In the genomic region with DNA sequence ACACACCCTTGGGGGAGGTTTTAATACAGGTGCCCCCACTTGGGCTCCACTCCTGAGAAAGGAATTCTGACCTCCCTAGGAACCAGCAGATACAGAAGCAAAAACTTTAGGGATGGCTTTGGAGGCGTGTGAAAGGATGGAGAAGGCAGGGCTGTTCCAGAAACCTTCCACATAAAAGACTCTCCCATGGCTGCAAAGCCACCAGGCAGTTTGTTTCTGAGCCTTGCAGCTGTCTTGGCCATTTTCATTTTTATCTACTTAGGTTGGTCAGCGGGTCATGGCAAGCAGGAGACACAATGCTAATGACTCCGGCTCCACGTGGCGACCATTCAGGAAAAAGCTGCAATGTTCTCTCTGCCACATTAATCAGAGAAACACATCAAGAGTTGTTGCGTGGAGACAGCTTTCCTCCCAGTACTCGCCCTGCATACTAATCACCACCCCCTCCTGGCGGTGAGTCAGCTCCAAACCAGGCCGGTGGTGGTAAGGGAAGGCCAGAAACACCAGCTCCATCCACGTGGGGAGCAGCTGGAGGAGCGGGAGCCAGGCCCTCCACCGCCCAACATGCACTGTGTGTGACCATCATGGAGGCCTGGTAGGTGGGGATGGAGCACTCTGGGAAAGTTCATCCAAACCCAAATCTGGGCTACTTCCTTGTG, we compare ENCODE assay signal across 8 cellular contexts. TPM values are rescaled to one million over a fixed set of nuclear protein-coding genes. Genes with fewer than 3 reads are reported as not detected.
DNase-seq lines count a peak whose midpoint lies in the region; ATAC-seq and TF ChIP-seq lines count a peak whose summit lies in the region.

No MANE protein-coding gene starts in this region.

- peak; percentile 59 for ATAC-seq in stimulated activated naive CD8-positive, alpha-beta T cell treated with anti-CD3 and anti-CD28 coated beads, Interleukin-15, Interleukin-2, amounts not matched to agents 100 U/mL and 50 U/mL, for 24 hours
- no peak for ATAC-seq in stimulated activated naive CD8-positive, alpha-beta T cell treated with anti-CD3 and anti-CD28 coated beads, Interleukin-15, amount 100 ng/mL, for 72 hours
- no peak for ATAC-seq in HG02623 (IDR thresholded peaks at IDR 0.05; ENCODE audit: unreplicated experiment)
- ATAC-seq in HG02852 (IDR thresholded peaks at IDR 0.05; ENCODE audit: unreplicated experiment): no peak

- H3K27ac Mint-ChIP-seq in stimulated activated naive CD8-positive, alpha-beta T cell treated with anti-CD3 and anti-CD28 coated beads, Interleukin-15, amount 100 ng/mL, for 72 hours: no peak overlapping the region
- H3K27ac Mint-ChIP-seq in osteocyte (ENCODE audit: unreplicated experiment): peak overlapping the region; percentile 71

- H3K9me3 ChIP-seq in SJCRH30 (replicated peaks): no peaks in the 10 kb centered on the region; the same call in 1 of the 2 replicates
- no peaks in the 10 kb centered on the region for H3K9me3 ChIP-seq in fibroblast of lung (ENCODE audit: control insufficient read depth, insufficient read depth, low read depth, low read length)
- peaks cover 0 to 9% (median 9%) of the 10 kb centered on the region in 3 donors for H3K9me3 ChIP-seq in tibial artery

- H3K4me1 ChIP-seq in SJCRH30 (peaks cover 3% of the 10 kb centered on the region; the same call in 1 of the 2 replicates), fibroblast of lung (ENCODE audit: control insufficient read depth, extremely low read depth, insufficient read depth, low read length) (peaks cover 6% of the 10 kb centered on the region), tibial artery (no peaks in the 10 kb centered on the region)

- H3K9ac ChIP-seq in fibroblast of lung (ENCODE audit: insufficient read depth, low read length): no peak overlapping the region

- H3K4me2 ChIP-seq in fibroblast of lung (ENCODE audit: extremely low read depth, insufficient read depth, low read length): no peak overlapping the region

- no peaks in the 10 kb centered on the region for H3K27me3 Mint-ChIP-seq in stimulated activated naive CD8-positive, alpha-beta T cell treated with anti-CD3 and anti-CD28 coated beads, Interleukin-15, amount 100 ng/mL, for 72 hours
- H3K27me3 Mint-ChIP-seq in osteocyte (ENCODE audit: unreplicated experiment): no peaks in the 10 kb centered on the region

- peaks cover 8% of the 10 kb centered on the region; the same call in 1 of the 2 replicates for H3K27me3 ChIP-seq in SJCRH30
- no peaks in the 10 kb centered on the region for H3K27me3 ChIP-seq in fibroblast of lung (ENCODE audit: control insufficient read depth, insufficient read depth, low read length)
- H3K27me3 ChIP-seq in tibial artery: no peaks in the 10 kb centered on the region

- H3K79me2 ChIP-seq in fibroblast of lung (ENCODE audit: control insufficient read depth, insufficient read depth, low read length): no peaks in the 10 kb centered on the region

- H3K4me3 Mint-ChIP-seq in stimulated activated naive CD8-positive, alpha-beta T cell treated with anti-CD3 and anti-CD28 coated beads, Interleukin-15, amount 100 ng/mL, for 72 hours: no peak overlapping the region
- no peak overlapping the region for H3K4me3 Mint-ChIP-seq in osteocyte (ENCODE audit: unreplicated experiment)

- H4K20me1 ChIP-seq in fibroblast of lung (ENCODE audit: control insufficient read depth, extremely low read depth, insufficient read depth, low read length): no peaks in the 10 kb centered on the region

- no peaks in the 10 kb centered on the region for H3K4me1 Mint-ChIP-seq in stimulated activated naive CD8-positive, alpha-beta T cell treated with anti-CD3 and anti-CD28 coated beads, Interleukin-15, amount 100 ng/mL, for 72 hours
- peaks cover 10% of the 10 kb centered on the region for H3K4me1 Mint-ChIP-seq in osteocyte (ENCODE audit: unreplicated experiment)

- no peak overlapping the region for H3K27ac ChIP-seq in SJCRH30
- no peak overlapping the region for H3K27ac ChIP-seq in fibroblast of lung (ENCODE audit: insufficient read depth, low read length)
- no peak overlapping the region for H3K27ac ChIP-seq in tibial artery

- no peak overlapping the region for H3K4me3 ChIP-seq in SJCRH30
- H3K4me3 ChIP-seq in fibroblast of lung (replicated peaks in 1 of 4; ENCODE audit: control extremely low read depth in 1 of 4, insufficient read depth in 1 of 4, low read depth in 3 of 4, low read length in 4 of 4): no peak overlapping the region
- H3K4me3 ChIP-seq in tibial artery: no peak overlapping the region

- no peak overlapping the region for H2AFZ ChIP-seq in fibroblast of lung (ENCODE audit: low read length)

- intact Hi-C loops in tibial artery (cut with DNase I; ENCODE audit: low total_unique reads): no loop called here

- DNase-seq in stimulated activated naive CD8-positive, alpha-beta T cell treated with anti-CD3 and anti-CD28 coated beads, Interleukin-15, Interleukin-2, amounts not matched to agents 100 U/mL and 50 U/mL, for 24 hours: peak; percentile 36
- no peak for DNase-seq in stimulated activated naive CD8-positive, alpha-beta T cell treated with anti-CD3 and anti-CD28 coated beads, Interleukin-15, amount 100 ng/mL, for 72 hours
- DNase-seq in SJCRH30: peak; percentile 70 to 75
- peak; percentile 90 to 97 for DNase-seq in fibroblast of lung (ENCODE audit: low read depth in 2 of 2)
- no peak for DNase-seq in osteocyte (ENCODE audit: extremely low spot score, unreplicated experiment)
- no peak for DNase-seq in tibial artery

- TF ChIP-seq CTCF in fibroblast of lung (conservative IDR thresholded peaks at IDR 0.05 in 1 of 2, IDR thresholded peaks at IDR 0.05 in 1 of 2; ENCODE audit: low read depth in 1 of 2, low read length in 2 of 2) (peak; percentile 15 to 49), osteocyte (IDR thresholded peaks at IDR 0.05) (peak; percentile 46), tibial artery (IDR thresholded peaks at IDR 0.05) (no peak)

- no peaks in the 10 kb centered on the region for H3K36me3 Mint-ChIP-seq in osteocyte (ENCODE audit: unreplicated experiment)

- H3K36me3 ChIP-seq in SJCRH30: no peaks in the 10 kb centered on the region
- no peaks in the 10 kb centered on the region for H3K36me3 ChIP-seq in fibroblast of lung (ENCODE audit: control insufficient read depth, insufficient read depth, low read length)
- no peaks in the 10 kb centered on the region for H3K36me3 ChIP-seq in tibial artery

- H3K9me3 Mint-ChIP-seq in stimulated activated naive CD8-positive, alpha-beta T cell treated with anti-CD3 and anti-CD28 coated beads, Interleukin-15, amount 100 ng/mL, for 72 hours: no peaks in the 10 kb centered on the region
- H3K9me3 Mint-ChIP-seq in osteocyte (ENCODE audit: unreplicated experiment): no peaks in the 10 kb centered on the region

RNA-seq across cellular contexts. Expression of a gene that starts 30.9 kb away (rescaled TPM):
- total RNA-seq in SJCRH30 (2014; rRNA removed; shearing (Covaris generic)): 21.7 and 23.5 TPM in 2 replicates
- 36.0 and 45.9 TPM in 2 replicates for total RNA-seq in fibroblast of lung
- 9.8 and 13.1 TPM in 2 replicates for polyA plus RNA-seq in fibroblast of lung
- 23.8 and 31.3 TPM in 2 replicates for polyA plus RNA-seq in fibroblast of lung (2012)
- polyA minus RNA-seq in fibroblast of lung (ENCODE audit: low replicate concordance): 10.8 and 15.9 TPM in 2 replicates
- total RNA-seq in osteocyte: 107 and 120 TPM in 2 replicates

RNA-seq across cellular contexts. Expression of a gene that starts 38.7 kb away (rescaled TPM):
- total RNA-seq in SJCRH30 (2014; rRNA removed; shearing (Covaris generic)): 13.2 and 14.0 TPM in 2 replicates
- 10.8 and 12.1 TPM in 2 replicates for total RNA-seq in fibroblast of lung
- polyA plus RNA-seq in fibroblast of lung: 8.9 and 12.8 TPM in 2 replicates
- polyA plus RNA-seq in fibroblast of lung (2012): 4.8 and 7.4 TPM in 2 replicates
- 9.5 and 11.5 TPM in 2 replicates for polyA minus RNA-seq in fibroblast of lung (ENCODE audit: low replicate concordance)
- total RNA-seq in osteocyte: 12.4 and 12.7 TPM in 2 replicates

Comparison
In these comparisons a context has a peak if more than half of its experiments do, and no peak if none do; other contexts are left out.
1. DNase-seq: peak in stimulated activated naive CD8-positive, alpha-beta T cell treated with anti-CD3 and anti-CD28 coated beads, Interleukin-15, Interleukin-2, amounts not matched to agents 100 U/mL and 50 U/mL, for 24 hours (single experiment), SJCRH30 (2 of 2) and fibroblast of lung (2 of 2); none in stimulated activated naive CD8-positive, alpha-beta T cell treated with anti-CD3 and anti-CD28 coated beads, Interleukin-15, amount 100 ng/mL, for 72 hours (0 of 2), osteocyte (single experiment) and tibial artery (0 of 2).
2. CTCF ChIP-seq: peak in fibroblast of lung (2 of 2) and osteocyte (single experiment); none in tibial artery (0 of 2).